11 cellular contexts compared by ENCODE assay signal in genomic region chr6:133645000-133645619, GRCh38.
DNase-seq lines count a peak whose midpoint lies in the region; ATAC-seq and TF ChIP-seq lines count a peak whose summit lies in the region.
"Had no signal": no experiment of that assay in that cellular context is flagged by ENCODE, and none has a peak within 500 bp of the region (broad histone marks: within the 10 kb centered on the region; RNA-seq: fewer than 3 reads in every experiment).

No MANE protein-coding gene starts in this region.

- no peak for TF ChIP-seq CTCF in foreskin fibroblast (IDR thresholded peaks at IDR 0.05; ENCODE audit: low read depth, low read length)
- no peak for TF ChIP-seq CTCF in testis (IDR thresholded peaks at IDR 0.05)
- no peak for TF ChIP-seq CTCF in tibial artery (IDR thresholded peaks at IDR 0.05)

- H3K27ac ChIP-seq in SJSA1, result peak overlapping the region; percentile 62
- no peak overlapping the region for H3K27ac ChIP-seq in testis
- no peak overlapping the region for H3K27ac ChIP-seq in tibial artery

- TF ChIP-seq POLR2A in testis (IDR thresholded peaks at IDR 0.05), result no peak

- H3K9me3 ChIP-seq in SJSA1 (replicated peaks) (no peaks in the 10 kb centered on the region), testis (no peaks in the 10 kb centered on the region), tibial artery (no peaks in the 10 kb centered on the region)

- intact Hi-C loops in testis (cut with DNase I; ENCODE audit: low total_unique reads) (no loop called here), tibial artery (cut with DNase I; ENCODE audit: low total_unique reads) (no loop called here)

- WGBS in testis, 2 donors, result 34 to 38% methylated on average over 4 of the region's 4 CpGs

- H3K27me3 ChIP-seq in SJSA1 (replicated peaks) (no peaks in the 10 kb centered on the region), testis (no peaks in the 10 kb centered on the region), tibial artery (no peaks in the 10 kb centered on the region)

- H3K4me1 ChIP-seq in SJSA1 (replicated peaks), result peaks cover 24% of the 10 kb centered on the region
- H3K4me1 ChIP-seq in testis, result peaks cover 18% of the 10 kb centered on the region
- H3K4me1 ChIP-seq in tibial artery, result peaks cover 0 to 11% (median 0%) of the 10 kb centered on the region in 4 donors

- no peaks in the 10 kb centered on the region for H3K36me3 ChIP-seq in SJSA1
- no peaks in the 10 kb centered on the region for H3K36me3 ChIP-seq in testis (ENCODE audit: low read depth, missing control alignments)
- no peaks in the 10 kb centered on the region for H3K36me3 ChIP-seq in tibial artery

- ATAC-seq in SK-N-SH treated with all-trans-retinoic acid at 6 μM for 48 hours, result no peak
- ATAC-seq: effector memory CD8-positive, alpha-beta T cell had no signal

- DNase-seq in HCEC 1CT (peak; percentile 81), SJSA1 (ENCODE audit: low read depth in 1 of 2, low spot score in 2 of 2) (peak in 1 of 2 experiments; percentile 62), foreskin fibroblast (peak; percentile 54 to 76), testis (peak; percentile 61), tibial artery (no peak), NCI-H69 (lab: John Stamatoyannopoulos, UW) (no peak)
- DNase-seq: activated CD4-positive, alpha-beta T cell treated with anti-CD3 and anti-CD28 coated beads, Interleukin-2, amount 50 U/mL, for 48 hours; activated naive CD8-positive, alpha-beta T cell treated with anti-CD3 and anti-CD28 coated beads for 36 hours; effector memory CD8-positive, alpha-beta T cell; substantia nigra had no signal

- H3K4me3 ChIP-seq in SJSA1, result no peak overlapping the region
- H3K4me3 ChIP-seq in foreskin fibroblast (ENCODE audit: low read depth in 1 of 2, low read length in 2 of 2), result no peak overlapping the region
- H3K4me3 ChIP-seq in testis, result no peak overlapping the region
- H3K4me3 ChIP-seq in tibial artery, result no peak overlapping the region

TF ChIP-seq in SK-N-SH treated with all-trans-retinoic acid at 6 μM for 48 hours, 23 proteins besides CTCF, POLR2A, EP300 and RAD21:
- TF ChIP-seq RARB (CRISPR knock-in tag; IDR thresholded peaks at IDR 0.05) (no peak), ZFP30 (CRISPR knock-in tag; IDR thresholded peaks at IDR 0.05) (no peak), CSDC2 (CRISPR knock-in tag; IDR thresholded peaks at IDR 0.05) (no peak)

Comparison
In these comparisons a context has a peak if more than half of its experiments do, and no peak if none do; other contexts are left out.
1. DNase-seq: peak in HCEC 1CT (single experiment), foreskin fibroblast (2 of 2) and testis (single experiment); none in tibial artery (0 of 2) and NCI-H69 (single experiment).